16 cellular contexts compared by ENCODE assay signal in genomic region chr5:112915831-112916230, GRCh38. TPM values are rescaled to one million over a fixed set of nuclear protein-coding genes. Genes with fewer than 3 reads are reported as not detected.
DNase-seq lines count a peak whose midpoint lies in the region; ATAC-seq and TF ChIP-seq lines count a peak whose summit lies in the region.
"Had no signal": no experiment of that assay in that cellular context is flagged by ENCODE, and none has a peak within 500 bp of the region (broad histone marks: within the 10 kb centered on the region; RNA-seq: fewer than 3 reads in every experiment).

No MANE protein-coding gene starts in this region.

- H3K4me1 ChIP-seq in CD8-positive, alpha-beta memory T cell (ENCODE audit: insufficient read depth, low read length), result peaks cover 53% of the 10 kb centered on the region
- peaks cover 29 to 95% (median 74%) of the 10 kb centered on the region in 6 donors for H3K4me1 ChIP-seq in spleen

- H3K27me3 ChIP-seq in CD8-positive, alpha-beta memory T cell (ENCODE audit: insufficient read depth, low read length, poor library complexity, severe bottlenecking), result no peaks in the 10 kb centered on the region
- no peaks in the 10 kb centered on the region for H3K27me3 ChIP-seq in spleen (replicated peaks in 1 of 7)
- H3K27me3 ChIP-seq: tibial artery had no signal

- H3K4me1 Mint-ChIP-seq in CD8-positive, alpha-beta memory T cell, result peaks cover 80 to 93% (median 93%) of the 10 kb centered on the region in 3 donors
- peaks cover 84% of the 10 kb centered on the region for H3K4me1 Mint-ChIP-seq in central memory CD8-positive, alpha-beta T cell

- no peaks in the 10 kb centered on the region for H3K9me3 ChIP-seq in CD8-positive, alpha-beta memory T cell (ENCODE audit: low read length)
- H3K9me3 ChIP-seq in spleen, result no peaks in the 10 kb centered on the region
- H3K9me3 ChIP-seq: tibial artery had no signal

- H3K4me3 Mint-ChIP-seq in CD8-positive, alpha-beta memory T cell, result peak overlapping the region in 5 of 7 donors; percentile 24 to 55 (median 49)
- H3K4me3 Mint-ChIP-seq in central memory CD8-positive, alpha-beta T cell, result peak overlapping the region; percentile 27

- peak overlapping the region; percentile 0 to 96 (median 74) for H3K27ac Mint-ChIP-seq in CD8-positive, alpha-beta memory T cell
- peak overlapping the region; percentile 58 for H3K27ac Mint-ChIP-seq in central memory CD8-positive, alpha-beta T cell (ENCODE audit: low read depth)

- peaks cover 10% of the 10 kb centered on the region for H3K36me3 ChIP-seq in CD8-positive, alpha-beta memory T cell (ENCODE audit: insufficient read depth, low read length)
- H3K36me3 ChIP-seq in spleen, result peaks cover 0 to 79% (median 18%) of the 10 kb centered on the region in 6 donors

- H3K27me3 Mint-ChIP-seq in CD8-positive, alpha-beta memory T cell, result no peaks in the 10 kb centered on the region
- H3K27me3 Mint-ChIP-seq in central memory CD8-positive, alpha-beta T cell, result no peaks in the 10 kb centered on the region

- TF ChIP-seq CTCF in spleen (IDR thresholded peaks at IDR 0.05 in 8 of 11, conservative IDR thresholded peaks at IDR 0.05 in 3 of 11) (no peak), lower leg skin (IDR thresholded peaks at IDR 0.05) (no peak)

- peak in 1 of 5 donors; percentile 10 for DNase-seq in CD8-positive, alpha-beta memory T cell
- DNase-seq in central memory CD8-positive, alpha-beta T cell (ENCODE audit: low spot score in 2 of 2), result no peak
- DNase-seq in NCI-H526 (lab: John Stamatoyannopoulos, UW) (no peak), spleen (no peak), lower leg skin (ENCODE audit: low spot score in 2 of 2) (no peak)
- DNase-seq: dermis blood vessel endothelial cell, foreskin fibroblast, KBM-7, NCI-H2107, tibial artery, WERI-Rb-1 had no signal

- intact Hi-C loops in spleen (cut with DNase I; ENCODE audit: low total_unique reads) (loop anchor here (10.0 kb wide), 1 partner anchor 61 kb away; no protein-coding TSS in a partner anchor), lower leg skin (cut with DNase I; ENCODE audit: low total_unique reads) (no loop called here)

- POLR2A ChIA-PET in CD8-positive, alpha-beta memory T cell (lab: Charles Lee), result no interaction called here

- ATAC-seq in GM18907 (IDR thresholded peaks at IDR 0.05; ENCODE audit: unreplicated experiment), result peak; percentile 39
- peak; percentile 64 for ATAC-seq in HG03064 (IDR thresholded peaks at IDR 0.05; ENCODE audit: low read depth, unreplicated experiment)
- peak; percentile 78 for ATAC-seq in central memory CD8-positive, alpha-beta T cell (replicated peaks; ENCODE audit: extremely low read depth, poor library complexity, severe bottlenecking)
- ATAC-seq in GM18870 (IDR thresholded peaks at IDR 0.05; ENCODE audit: unreplicated experiment), result no peak

- TF ChIP-seq POLR2A in spleen (IDR thresholded peaks at IDR 0.05), result no peak
- TF ChIP-seq POLR2A in lower leg skin (IDR thresholded peaks at IDR 0.05), result no peak

- WGBS in spleen, 5 donors, result 28 to 44% (median 39%) methylated on average over 1 of the region's 1 CpG
- WGBS in lower leg skin, 2 donors, result 41 to 52% methylated on average over 1 of the region's 1 CpG

- CTCF ChIA-PET in CD8-positive, alpha-beta memory T cell (lab: Charles Lee), result interaction anchor here (1.0 to 1.6 kb wide), 2 partner anchors 45 to 80 kb away, joined by 4 to 5 read pairs; no protein-coding TSS in a partner anchor

- H3K27ac ChIP-seq in CD8-positive, alpha-beta memory T cell (ENCODE audit: low read depth, low read length), result no peak overlapping the region
- H3K27ac ChIP-seq in spleen, result peak overlapping the region in 1 of 8 donors; percentile 21
- H3K27ac ChIP-seq: RWPE1, WERI-Rb-1 had no signal

- no peak overlapping the region for H3K4me3 ChIP-seq in CD8-positive, alpha-beta memory T cell (ENCODE audit: low read length)
- H3K4me3 ChIP-seq in spleen (no peak overlapping the region), lower leg skin (ENCODE audit: low read depth, poor library complexity, severe bottlenecking) (no peak overlapping the region)
- H3K4me3 ChIP-seq: tibial artery had no signal

- H3K9me3 Mint-ChIP-seq in CD8-positive, alpha-beta memory T cell, result no peaks in the 10 kb centered on the region
- H3K9me3 Mint-ChIP-seq in central memory CD8-positive, alpha-beta T cell, result no peaks in the 10 kb centered on the region
- H3K9me3 Mint-ChIP-seq: activated naive CD4-positive, alpha-beta T cell treated with anti-CD3 and anti-CD28 coated beads, Interleukin-2, amount 50 U/mL, for 72 hours had no signal

- H3K36me3 Mint-ChIP-seq in CD8-positive, alpha-beta memory T cell, result peaks cover 0 to 68% (median 22%) of the 10 kb centered on the region in 3 donors
- peaks cover 25% of the 10 kb centered on the region for H3K36me3 Mint-ChIP-seq in central memory CD8-positive, alpha-beta T cell (ENCODE audit: insufficient read depth)

RNA-seq across cellular contexts. Expression of gene REEP5, which starts 6.2 kb away (rescaled TPM):
- 10 to 100 TPM; 63.5 to 74.0 TPM for total RNA-seq in CD8-positive, alpha-beta memory T cell
- 121 TPM for polyA plus RNA-seq in CD8-positive, alpha-beta memory T cell
- 10 to 100 TPM; 56.1 to 84.8 (median 66.1) TPM for total RNA-seq in spleen
- 10 to 100 TPM; 25.3 to 39.2 (median 34.2) TPM for polyA plus RNA-seq in spleen
- total RNA-seq in lower leg skin, result 10 to 100 TPM; 50.7 to 85.5 (median 74.4) TPM

RNA-seq across cellular contexts. Expression of gene SRP19, which starts 54.7 kb away (rescaled TPM):
- total RNA-seq in CD8-positive, alpha-beta memory T cell, result 10 to 100 TPM; 68.0 to 68.3 TPM
- 143 TPM for polyA plus RNA-seq in CD8-positive, alpha-beta memory T cell
- total RNA-seq in spleen (10 to 100 TPM; 29.9 to 70.4 (median 35.2) TPM), lower leg skin (10 to 100 TPM; 31.1 to 63.7 (median 43.9) TPM)
- 10 to 100 TPM; 75.1 to 90.5 (median 89.6) TPM for polyA plus RNA-seq in spleen
